In genomic region chr3:294096-294495, GRCh38 we compare ENCODE assay signal across 15 cellular contexts.
"Had no signal": no experiment of that assay in that cellular context is flagged by ENCODE, and none has a peak within 500 bp of the region (broad histone marks: within the 10 kb centered on the region; RNA-seq: fewer than 3 reads in every experiment).

No MANE protein-coding gene starts in this region.

- H3K27me3 Mint-ChIP-seq: activated T-helper 17 cell treated with anti-CD3 and anti-CD28 coated beads, Interleukin-2, amount 50 U/mL, for 72 hours; natural killer cell treated with Interleukin-12 subunit alpha and Interleukin-12 subunit beta and Interleukin-15 and Interleukin-18, amount 100 ng/mL, for 72 hours had no signal

- H3K4me3 Mint-ChIP-seq: activated T-helper 17 cell treated with anti-CD3 and anti-CD28 coated beads, Interleukin-2, amount 50 U/mL, for 72 hours; endodermal cell; natural killer cell treated with Interleukin-12 subunit alpha and Interleukin-12 subunit beta and Interleukin-15 and Interleukin-18, amount 100 ng/mL, for 72 hours; stimulated activated effector memory CD8-positive, alpha-beta T cell treated with anti-CD3 and anti-CD28 coated beads, Interleukin-12 subunit alpha, Interleukin-12 subunit beta, amount 100 ng/mL, for 72 hours had no signal

- H3K27ac Mint-ChIP-seq: activated T-helper 17 cell treated with anti-CD3 and anti-CD28 coated beads, Interleukin-2, amount 50 U/mL, for 72 hours; endodermal cell; natural killer cell treated with Interleukin-12 subunit alpha and Interleukin-12 subunit beta and Interleukin-15 and Interleukin-18, amount 100 ng/mL, for 72 hours; stimulated activated effector memory CD8-positive, alpha-beta T cell treated with anti-CD3 and anti-CD28 coated beads, Interleukin-12 subunit alpha, Interleukin-12 subunit beta, amount 100 ng/mL, for 72 hours had no signal

- DNase-seq: activated CD4-positive, CD25-positive, alpha-beta regulatory T cell treated with anti-CD3 and anti-CD28 coated beads, Interleukin-2, amount 50 U/mL, for 72 hours; activated naive CD4-positive, alpha-beta T cell treated with Interleukin-2 at 50 U/mL for 16 hours; anterior cingulate cortex; brain microvascular endothelial cell; dermis blood vessel endothelial cell; endodermal cell; islet precursor cell; left ventricle myocardium inferior; mesendoderm; retina had no signal

- H3K36me3 Mint-ChIP-seq: natural killer cell treated with Interleukin-12 subunit alpha and Interleukin-12 subunit beta and Interleukin-15 and Interleukin-18, amount 100 ng/mL, for 72 hours; stimulated activated effector memory CD8-positive, alpha-beta T cell treated with anti-CD3 and anti-CD28 coated beads, Interleukin-12 subunit alpha, Interleukin-12 subunit beta, amount 100 ng/mL, for 72 hours had no signal

- H3K4me3 ChIP-seq: hepatocyte, left ventricle myocardium inferior, thoracic aorta had no signal

- H3K27ac ChIP-seq: brain microvascular endothelial cell, hepatocyte, left ventricle myocardium inferior, thoracic aorta had no signal

- H3K4me1 ChIP-seq: left ventricle myocardium inferior had no signal

- H3K9me3 ChIP-seq: left ventricle myocardium inferior, thoracic aorta had no signal

- ATAC-seq: activated T-helper 17 cell treated with anti-CD3 and anti-CD28 coated beads, Interleukin-2, amount 50 U/mL, for 72 hours; natural killer cell treated with Interleukin-12 subunit alpha and Interleukin-12 subunit beta and Interleukin-15 and Interleukin-18, amount 100 ng/mL, for 72 hours; stimulated activated effector memory CD8-positive, alpha-beta T cell treated with anti-CD3 and anti-CD28 coated beads, Interleukin-12 subunit alpha, Interleukin-12 subunit beta, amount 100 ng/mL, for 72 hours had no signal

- H3K27me3 ChIP-seq: brain microvascular endothelial cell, hepatocyte had no signal

- H3K4me1 Mint-ChIP-seq: activated T-helper 17 cell treated with anti-CD3 and anti-CD28 coated beads, Interleukin-2, amount 50 U/mL, for 72 hours; stimulated activated effector memory CD8-positive, alpha-beta T cell treated with anti-CD3 and anti-CD28 coated beads, Interleukin-12 subunit alpha, Interleukin-12 subunit beta, amount 100 ng/mL, for 72 hours had no signal

- H3K36me3 ChIP-seq: brain microvascular endothelial cell, left ventricle myocardium inferior, thoracic aorta had no signal

- H3K9me3 Mint-ChIP-seq: endodermal cell had no signal
